Comparison of ENCODE assay signal across 10 cellular contexts in genomic region chr1:50424940-50425375, GRCh38. TPM values are rescaled to one million over a fixed set of nuclear protein-coding genes. Genes with fewer than 3 reads are reported as not detected.
A peak's percentile ranks its signal among the peaks of the same experiment; 100 is the strongest.
DNase-seq lines count a peak whose midpoint lies in the region; ATAC-seq and TF ChIP-seq lines count a peak whose summit lies in the region.
"Had no signal": no experiment of that assay in that cellular context is flagged by ENCODE, and none has a peak within 500 bp of the region (broad histone marks: within the 10 kb centered on the region; RNA-seq: fewer than 3 reads in every experiment).

No MANE protein-coding gene starts in this region.

- H3K4me1 ChIP-seq in hepatocyte (ENCODE audit: insufficient read depth), result peaks cover 17% of the 10 kb centered on the region

- no peaks in the 10 kb centered on the region for H3K36me3 Mint-ChIP-seq in activated CD4-positive, alpha-beta T cell treated with anti-CD3 and anti-CD28 coated beads for 36 hours (ENCODE audit: low read depth)
- H3K36me3 Mint-ChIP-seq in activated T-helper 17 cell treated with anti-CD3 and anti-CD28 coated beads, Interleukin-2, amount 50 U/mL, for 72 hours (ENCODE audit: low read depth), result peaks cover 25% of the 10 kb centered on the region
- H3K36me3 Mint-ChIP-seq in stimulated activated naive B cell treated with anti-CD40 and anti-IgM and Interleukin-4, amounts not matched to agents 10 μg/mL and 1 μg/mL and 100 μg/mL, for 72 hours, result peaks cover 13 to 20% of the 10 kb centered on the region in 2 donors

- POLR2A ChIA-PET in activated CD4-positive, alpha-beta T cell treated with anti-CD3 and anti-CD28 coated beads for 36 hours (lab: Charles Lee), result interaction anchor here (0.5 kb wide), 1 partner anchor 703 kb away, joined by 3 read pairs; no protein-coding TSS in a partner anchor

- DNase-seq in activated CD4-positive, alpha-beta T cell treated with anti-CD3 and anti-CD28 coated beads for 36 hours, result peak; percentile 11
- no peak for DNase-seq in activated CD4-positive, alpha-beta T cell treated with anti-CD3 and anti-CD28 coated beads for 1 hour
- DNase-seq in hepatocyte (ENCODE audit: low spot score) (no peak), D341Med (ENCODE audit: low spot score) (no peak), NCI-H2107 treated with DMSO at 0.1 percent for 48 hours (lab: John Stamatoyannopoulos, UW; ENCODE audit: unreplicated experiment) (no peak), amniotic stem cell (lab: John Stamatoyannopoulos, UW) (no peak)
- DNase-seq in stimulated activated naive B cell treated with anti-CD40 and anti-IgM and Interleukin-4, amounts not matched to agents 10 μg/mL and 1 μg/mL and 100 μg/mL, for 72 hours, result no peak
- DNase-seq: thyroid gland had no signal

- peaks cover 55% of the 10 kb centered on the region for H3K4me1 Mint-ChIP-seq in activated CD4-positive, alpha-beta T cell treated with anti-CD3 and anti-CD28 coated beads for 36 hours
- H3K4me1 Mint-ChIP-seq in activated T-helper 17 cell treated with anti-CD3 and anti-CD28 coated beads, Interleukin-2, amount 50 U/mL, for 72 hours, result peaks cover 27% of the 10 kb centered on the region
- peaks cover 45 to 77% of the 10 kb centered on the region in 2 donors for H3K4me1 Mint-ChIP-seq in stimulated activated naive B cell treated with anti-CD40 and anti-IgM and Interleukin-4, amounts not matched to agents 10 μg/mL and 1 μg/mL and 100 μg/mL, for 72 hours

- no peaks in the 10 kb centered on the region for H3K9me3 ChIP-seq in hepatocyte (ENCODE audit: low read depth)
- H3K9me3 ChIP-seq: thyroid gland had no signal

- WGBS in hepatocyte (ENCODE audit: low lambda C conversion rate, missing lambda C conversion rate), result 3% methylated on average over 26 of the region's 35 CpGs

- CTCF ChIA-PET in activated CD4-positive, alpha-beta T cell treated with anti-CD3 and anti-CD28 coated beads for 36 hours (lab: Charles Lee), result no interaction called here

- intact Hi-C loops in activated CD4-positive, alpha-beta T cell treated with anti-CD3 and anti-CD28 coated beads for 36 hours (cut with DNase I, micrococcal nuclease), result loop anchor here (5.0 kb wide), 2 partner anchors 542 to 552 kb away; no protein-coding TSS in a partner anchor

- no peak overlapping the region for H3K4me3 ChIP-seq in hepatocyte
- H3K4me3 ChIP-seq: thyroid gland had no signal

- H3K27me3 ChIP-seq in hepatocyte, result peaks cover 100% of the 10 kb centered on the region

- no peaks in the 10 kb centered on the region for H3K36me3 ChIP-seq in hepatocyte (replicated peaks; ENCODE audit: insufficient read depth, low read depth)
- H3K36me3 ChIP-seq: thyroid gland had no signal

- no peak overlapping the region for H3K27ac Mint-ChIP-seq in activated CD4-positive, alpha-beta T cell treated with anti-CD3 and anti-CD28 coated beads for 36 hours
- peak overlapping the region; percentile 1 for H3K27ac Mint-ChIP-seq in activated T-helper 17 cell treated with anti-CD3 and anti-CD28 coated beads, Interleukin-2, amount 50 U/mL, for 72 hours
- H3K27ac Mint-ChIP-seq in stimulated activated naive B cell treated with anti-CD40 and anti-IgM and Interleukin-4, amounts not matched to agents 10 μg/mL and 1 μg/mL and 100 μg/mL, for 72 hours, result peak overlapping the region; percentile 86

- no peak for TF ChIP-seq CTCF in hepatocyte (IDR thresholded peaks at IDR 0.05; ENCODE audit: poor library complexity)

- no peak overlapping the region for H3K27ac ChIP-seq in hepatocyte
- H3K27ac ChIP-seq: thyroid gland had no signal

- peak overlapping the region; percentile 60 for H2AFZ ChIP-seq in hepatocyte

- no peaks in the 10 kb centered on the region for H3K9me3 Mint-ChIP-seq in activated CD4-positive, alpha-beta T cell treated with anti-CD3 and anti-CD28 coated beads for 36 hours (ENCODE audit: low read depth)
- H3K9me3 Mint-ChIP-seq in activated T-helper 17 cell treated with anti-CD3 and anti-CD28 coated beads, Interleukin-2, amount 50 U/mL, for 72 hours, result no peaks in the 10 kb centered on the region
- peaks cover 4 to 8% of the 10 kb centered on the region in 2 donors for H3K9me3 Mint-ChIP-seq in stimulated activated naive B cell treated with anti-CD40 and anti-IgM and Interleukin-4, amounts not matched to agents 10 μg/mL and 1 μg/mL and 100 μg/mL, for 72 hours

- no peak for ATAC-seq in activated CD4-positive, alpha-beta T cell treated with anti-CD3 and anti-CD28 coated beads for 36 hours
- ATAC-seq in activated T-helper 17 cell treated with anti-CD3 and anti-CD28 coated beads, Interleukin-2, amount 50 U/mL, for 72 hours (replicated peaks), result no peak
- no peak for ATAC-seq in stimulated activated naive B cell treated with anti-CD40 and anti-IgM and Interleukin-4, amounts not matched to agents 10 μg/mL and 1 μg/mL and 100 μg/mL, for 72 hours (replicated peaks)

- no peaks in the 10 kb centered on the region for H3K79me2 ChIP-seq in hepatocyte

- peaks cover 76% of the 10 kb centered on the region for H3K27me3 Mint-ChIP-seq in activated CD4-positive, alpha-beta T cell treated with anti-CD3 and anti-CD28 coated beads for 36 hours
- peaks cover 78% of the 10 kb centered on the region for H3K27me3 Mint-ChIP-seq in activated T-helper 17 cell treated with anti-CD3 and anti-CD28 coated beads, Interleukin-2, amount 50 U/mL, for 72 hours
- H3K27me3 Mint-ChIP-seq in stimulated activated naive B cell treated with anti-CD40 and anti-IgM and Interleukin-4, amounts not matched to agents 10 μg/mL and 1 μg/mL and 100 μg/mL, for 72 hours, result peaks cover 81 to 89% of the 10 kb centered on the region in 2 donors

- no peaks in the 10 kb centered on the region for H3K9me2 ChIP-seq in hepatocyte (replicated peaks; ENCODE audit: insufficient read depth)

- H3K4me2 ChIP-seq in hepatocyte, result peak overlapping the region; percentile 79

- H4K20me1 ChIP-seq in hepatocyte (ENCODE audit: insufficient read depth, poor library complexity, severe bottlenecking), result no peaks in the 10 kb centered on the region

- peak overlapping the region; percentile 68 for H3K4me3 Mint-ChIP-seq in activated CD4-positive, alpha-beta T cell treated with anti-CD3 and anti-CD28 coated beads for 36 hours
- H3K4me3 Mint-ChIP-seq in activated T-helper 17 cell treated with anti-CD3 and anti-CD28 coated beads, Interleukin-2, amount 50 U/mL, for 72 hours, result peak overlapping the region; percentile 81
- H3K4me3 Mint-ChIP-seq in stimulated activated naive B cell treated with anti-CD40 and anti-IgM and Interleukin-4, amounts not matched to agents 10 μg/mL and 1 μg/mL and 100 μg/mL, for 72 hours, result peak overlapping the region; percentile 78 to 81

RNA-seq across cellular contexts. Expression of gene DMRTA2, which starts 1.7 kb away (rescaled TPM):
- not detected for total RNA-seq in activated CD4-positive, alpha-beta T cell treated with anti-CD3 and anti-CD28 coated beads for 36 hours
- not detected for total RNA-seq in activated T-helper 17 cell treated with anti-CD3 and anti-CD28 coated beads, Interleukin-2, amount 50 U/mL, for 72 hours
- total RNA-seq in hepatocyte, result 0.10 TPM in 1 of 2 replicates, not detected in the other
- polyA plus RNA-seq in hepatocyte, result not detected in 2 replicates
- total RNA-seq: thyroid gland had no signal
- polyA plus RNA-seq: AG04450 had no signal
